Comparison of ENCODE assay signal across 2 cellular contexts in the genomic region with DNA sequence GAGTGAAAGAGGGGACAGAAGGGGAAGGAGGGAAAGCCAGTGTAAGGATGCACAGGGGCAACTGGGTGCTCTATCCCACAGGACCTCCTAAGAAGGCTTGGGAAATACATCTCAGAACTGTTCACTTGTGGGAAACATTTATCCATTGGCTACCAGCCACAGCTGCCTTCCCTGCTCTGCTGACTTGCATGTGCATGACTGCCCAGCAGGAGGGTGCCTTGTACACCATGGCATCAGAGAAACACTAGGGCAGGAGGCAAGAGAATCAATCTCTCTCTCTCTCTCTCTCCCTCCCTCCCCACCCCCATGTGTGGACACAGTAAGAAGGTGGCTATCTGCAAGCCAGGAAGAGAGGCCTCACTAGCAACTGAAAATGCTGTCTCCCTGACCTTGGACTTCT.
TF ChIP-seq lines count a peak whose summit lies in the region.

No MANE protein-coding gene starts in this region.

TF ChIP-seq in SK-N-SH treated with all-trans-retinoic acid at 6 μM for 48 hours, 23 proteins besides CTCF, POLR2A, EP300 and RAD21 (continued from another document):
- TF ChIP-seq TSHZ2 (CRISPR knock-in tag; IDR thresholded peaks at IDR 0.05) (no peak), BACH2 (CRISPR knock-in tag; IDR thresholded peaks at IDR 0.05; ENCODE audit: borderline replicate concordance) (no peak), ISL1 (CRISPR knock-in tag; IDR thresholded peaks at IDR 0.05) (no peak)
TF ChIP-seq in SK-N-SH treated with all-trans-retinoic acid at 6 μM for 48 hours: peak in this region for 0.

TF ChIP-seq in GM12878, 131 proteins besides CTCF, POLR2A, EP300 and RAD21 (continued from another document):
- TF ChIP-seq, protein P1, sequence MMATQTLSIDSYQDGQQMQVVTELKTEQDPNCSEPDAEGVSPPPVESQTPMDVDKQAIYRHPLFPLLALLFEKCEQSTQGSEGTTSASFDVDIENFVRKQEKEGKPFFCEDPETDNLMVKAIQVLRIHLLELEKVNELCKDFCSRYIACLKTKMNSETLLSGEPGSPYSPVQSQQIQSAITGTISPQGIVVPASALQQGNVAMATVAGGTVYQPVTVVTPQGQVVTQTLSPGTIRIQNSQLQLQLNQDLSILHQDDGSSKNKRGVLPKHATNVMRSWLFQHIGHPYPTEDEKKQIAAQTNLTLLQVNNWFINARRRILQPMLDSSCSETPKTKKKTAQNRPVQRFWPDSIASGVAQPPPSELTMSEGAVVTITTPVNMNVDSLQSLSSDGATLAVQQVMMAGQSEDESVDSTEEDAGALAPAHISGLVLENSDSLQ (IDR thresholded peaks at IDR 0.05) = no peak
- no peak for TF ChIP-seq BHLHE40 (IDR thresholded peaks at IDR 0.05; ENCODE audit: borderline replicate concordance in 1 of 2, low read depth in 2 of 2, low read length in 1 of 2)
